In the genomic region with DNA sequence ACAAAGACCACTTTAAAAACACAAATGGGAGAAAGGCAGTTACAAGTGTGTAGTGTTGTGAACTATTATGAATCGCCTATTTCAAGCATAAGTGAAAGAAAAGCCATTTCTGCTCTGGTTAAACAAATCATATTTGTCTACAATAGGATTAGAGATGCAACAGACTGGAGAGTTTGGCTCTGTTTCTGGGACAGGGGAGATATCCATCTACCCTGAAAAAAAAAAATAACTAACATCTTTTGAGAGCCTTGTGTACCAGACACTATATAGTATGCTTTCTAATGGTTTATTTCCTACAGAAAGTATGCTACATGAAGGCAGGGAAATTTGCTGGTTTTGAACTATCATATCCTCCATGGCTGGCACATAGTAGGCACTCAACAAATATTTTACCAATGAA, we compare ENCODE assay signal across 17 cellular contexts.
"Had no signal": no experiment of that assay in that cellular context is flagged by ENCODE, and none has a peak within 500 bp of the region (broad histone marks: within the 10 kb centered on the region; RNA-seq: fewer than 3 reads in every experiment).

No MANE protein-coding gene starts in this region.

- H3K4me3 Mint-ChIP-seq: naive thymus-derived CD4-positive, alpha-beta T cell; stimulated activated naive CD8-positive, alpha-beta T cell treated with anti-CD3 and anti-CD28 coated beads, Interleukin-15, Interleukin-2, amounts not matched to agents 100 ng/mL and 50 ng/mL, for 24 hours; T-cell had no signal

- H3K4me3 ChIP-seq: breast epithelium, mucosa of descending colon, skin epidermis, suprapubic skin had no signal

- H3K36me3 ChIP-seq: breast epithelium, suprapubic skin had no signal

- H3K9me3 Mint-ChIP-seq: naive thymus-derived CD4-positive, alpha-beta T cell; stimulated activated naive CD8-positive, alpha-beta T cell treated with anti-CD3 and anti-CD28 coated beads, Interleukin-15, Interleukin-2, amounts not matched to agents 100 ng/mL and 50 ng/mL, for 24 hours; T-cell had no signal

- H3K36me3 Mint-ChIP-seq: T-cell had no signal

- DNase-seq: activated CD4-positive, alpha-beta T cell treated with anti-CD3 and anti-CD28 coated beads, Interleukin-2, amount 50 U/mL, for 1 hour; activated naive CD4-positive, alpha-beta T cell; activated T-cell treated with anti-CD3 and anti-CD28 coated beads for 4 hours; dermis blood vessel endothelial cell; mammary epithelial cell; naive thymus-derived CD4-positive, alpha-beta T cell; retina; stimulated activated CD4-positive, alpha-beta T cell treated with anti-CD3 and anti-CD28 coated beads, Interleukin-4, amount 100 ng/mL, for 24 hours; stimulated activated CD8-positive, alpha-beta memory T cell treated with anti-CD3 and anti-CD28 coated beads, Interleukin-4, amount 100 ng/mL, for 48 hours; T-cell; T1000 had no signal

- H3K4me1 ChIP-seq: breast epithelium, suprapubic skin had no signal

- H3K27ac Mint-ChIP-seq: naive thymus-derived CD4-positive, alpha-beta T cell; stimulated activated naive CD8-positive, alpha-beta T cell treated with anti-CD3 and anti-CD28 coated beads, Interleukin-15, Interleukin-2, amounts not matched to agents 100 ng/mL and 50 ng/mL, for 24 hours; T-cell had no signal

- ATAC-seq: activated CD4-positive, CD25-positive, alpha-beta regulatory T cell treated with anti-CD3 and anti-CD28 coated beads, Interleukin-2, amount 50 U/mL, for 24 hours; T-cell had no signal

- H3K27ac ChIP-seq: breast epithelium, suprapubic skin had no signal

- H3K27me3 ChIP-seq: breast epithelium, suprapubic skin had no signal

- H3K4me1 Mint-ChIP-seq: T-cell had no signal

- H3K9me3 ChIP-seq: breast epithelium, mucosa of descending colon, suprapubic skin had no signal
